Comparison of ENCODE assay signal across 1 cellular context in genomic region chr1:234728740-234729139, GRCh38.
A peak's percentile ranks its signal among the peaks of the same experiment; 100 is the strongest.
TF ChIP-seq lines count a peak whose summit lies in the region.

No MANE protein-coding gene starts in this region.

TF ChIP-seq in K562, 482 proteins besides CTCF, POLR2A, EP300 and RAD21 (continued from another document):
- TF ChIP-seq CUX1 (CRISPR knock-in tag; IDR thresholded peaks at IDR 0.05) (0 out of 2 replicates have a peak, but pooled peaks have one; percentile 10), MAZ (CRISPR knock-in tag; conservative IDR thresholded peaks at IDR 0.05 in 1 of 2, IDR thresholded peaks at IDR 0.05 in 1 of 2) (no peak), ARID1B (IDR thresholded peaks at IDR 0.05) (no peak)
